2 cellular contexts compared by ENCODE assay signal in genomic region chr11:2306971-2307732, GRCh38.
TF ChIP-seq lines count a peak whose summit lies in the region.

No MANE protein-coding gene starts in this region.

TF ChIP-seq in GM23338, 12 proteins besides CTCF, POLR2A, EP300 and RAD21:
- TF ChIP-seq JUNB (IDR thresholded peaks at IDR 0.05; ENCODE audit: unreplicated experiment), result no peak
- no peak for TF ChIP-seq NANOG (IDR thresholded peaks at IDR 0.05; ENCODE audit: borderline replicate concordance)
- TF ChIP-seq ZNF331 (CRISPR knock-in tag; IDR thresholded peaks at IDR 0.05; ENCODE audit: low read depth), result no peak
- no peak for TF ChIP-seq STAT1 (IDR thresholded peaks at IDR 0.05; ENCODE audit: unreplicated experiment)
- TF ChIP-seq CREB1 (CRISPR knock-in tag; IDR thresholded peaks at IDR 0.05; ENCODE audit: low read depth), result no peak

TF ChIP-seq in SK-N-SH, 30 proteins besides CTCF, POLR2A, EP300 and RAD21:
- TF ChIP-seq ELF1 (IDR thresholded peaks at IDR 0.05) (no peak), NRF1 (IDR thresholded peaks at IDR 0.05; ENCODE audit: low read depth, low read length) (no peak), FOXJ3 (CRISPR knock-in tag; IDR thresholded peaks at IDR 0.05) (no peak), GATA2 (CRISPR knock-in tag; IDR thresholded peaks at IDR 0.05) (no peak), MXI1 (IDR thresholded peaks at IDR 0.05; ENCODE audit: low read depth, low read length) (no peak), TAF1 (IDR thresholded peaks at IDR 0.05; ENCODE audit: borderline replicate concordance, low read depth, low read length) (no peak), RXRA (IDR thresholded peaks at IDR 0.05; ENCODE audit: borderline replicate concordance, low read depth) (no peak), TEAD4 (IDR thresholded peaks at IDR 0.05; ENCODE audit: borderline replicate concordance, insufficient read depth) (no peak), FOXM1 (IDR thresholded peaks at IDR 0.05; ENCODE audit: low read depth) (no peak), ZBTB33 (IDR thresholded peaks at IDR 0.05; ENCODE audit: borderline replicate concordance, low read depth) (no peak), RCOR1 (IDR thresholded peaks at IDR 0.05; ENCODE audit: low read length) (no peak), IRF3 (IDR thresholded peaks at IDR 0.05; ENCODE audit: low read depth, low read length) (no peak), CHD2 (IDR thresholded peaks at IDR 0.05; ENCODE audit: low read length, partially characterized antibody) (no peak), MEF2A (IDR thresholded peaks at IDR 0.05; ENCODE audit: borderline replicate concordance, low read depth) (no peak), USF2 (IDR thresholded peaks at IDR 0.05; ENCODE audit: borderline replicate concordance, low read depth, low read length) (no peak), YY1 (IDR thresholded peaks at IDR 0.05; ENCODE audit: low read depth) (no peak)
